ENCODE assay signal across 1 cellular context in the genomic region with DNA sequence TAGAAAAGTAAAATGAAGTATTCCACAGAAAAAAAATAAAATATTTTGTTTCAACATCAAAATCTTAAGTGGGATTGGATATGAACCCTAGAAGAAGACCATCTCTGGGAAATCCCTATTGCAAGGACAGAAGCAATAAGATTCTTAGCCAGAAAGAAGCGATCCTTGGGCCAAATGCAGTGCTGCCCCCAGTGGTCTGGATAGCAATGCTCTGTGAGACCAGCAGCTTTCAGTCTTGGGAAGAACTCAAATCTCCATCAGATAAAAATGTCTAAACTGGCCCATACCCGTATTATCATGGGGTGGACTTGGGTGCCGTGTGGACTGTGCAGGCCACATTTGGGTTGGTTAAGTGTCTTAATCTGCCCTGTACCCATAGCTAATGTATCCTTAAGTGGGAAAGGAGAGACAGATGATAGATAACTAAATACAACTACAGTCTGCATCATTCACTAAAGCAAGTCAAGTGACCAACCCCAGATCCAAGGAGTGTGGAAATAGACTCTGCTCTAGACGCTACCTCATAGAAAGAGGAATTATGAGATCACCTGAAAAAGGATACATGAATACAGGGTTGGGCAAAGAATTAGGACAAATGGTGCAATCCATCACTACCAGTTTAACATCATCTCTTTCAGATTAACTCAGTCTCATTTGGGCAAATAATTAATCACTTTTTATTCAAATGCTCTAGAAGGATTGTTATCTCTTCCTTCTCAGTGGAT.
TF ChIP-seq lines count a peak whose summit lies in the region.

No MANE protein-coding gene starts in this region.

TF ChIP-seq in H1, 55 proteins besides CTCF, POLR2A, EP300 and RAD21 (continued from another document):
- TF ChIP-seq, protein P1, sequence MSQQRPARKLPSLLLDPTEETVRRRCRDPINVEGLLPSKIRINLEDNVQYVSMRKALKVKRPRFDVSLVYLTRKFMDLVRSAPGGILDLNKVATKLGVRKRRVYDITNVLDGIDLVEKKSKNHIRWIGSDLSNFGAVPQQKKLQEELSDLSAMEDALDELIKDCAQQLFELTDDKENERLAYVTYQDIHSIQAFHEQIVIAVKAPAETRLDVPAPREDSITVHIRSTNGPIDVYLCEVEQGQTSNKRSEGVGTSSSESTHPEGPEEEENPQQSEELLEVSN (IDR thresholded peaks at IDR 0.05), result no peak
- TF ChIP-seq BCL11A (IDR thresholded peaks at IDR 0.05; ENCODE audit: low read depth in 2 of 2, low read length in 2 of 2) (no peak), SP2 (IDR thresholded peaks at IDR 0.05; ENCODE audit: low read length) (no peak), CEBPB (IDR thresholded peaks at IDR 0.05; ENCODE audit: low read depth, low read length) (no peak), JUND (IDR thresholded peaks at IDR 0.05; ENCODE audit: low read length) (no peak), JUN (IDR thresholded peaks at IDR 0.05; ENCODE audit: low read depth, low read length) (no peak), KDM4A (IDR thresholded peaks at IDR 0.05; ENCODE audit: low read depth, low read length, severe bottlenecking) (no peak), ASH2L (IDR thresholded peaks at IDR 0.05; ENCODE audit: low read length) (no peak), CHD2 (IDR thresholded peaks at IDR 0.05; ENCODE audit: low read length) (no peak), RBBP5 (IDR thresholded peaks at IDR 0.05; ENCODE audit: borderline replicate concordance, low read depth, low read length) (no peak), SRF (IDR thresholded peaks at IDR 0.05; ENCODE audit: low read depth, low read length) (no peak), EGR1 (IDR thresholded peaks at IDR 0.05; ENCODE audit: borderline replicate concordance, low read depth, low read length) (no peak), MAFK (IDR thresholded peaks at IDR 0.05; ENCODE audit: low read depth, low read length) (no peak)
- TF ChIP-seq, protein P2, sequence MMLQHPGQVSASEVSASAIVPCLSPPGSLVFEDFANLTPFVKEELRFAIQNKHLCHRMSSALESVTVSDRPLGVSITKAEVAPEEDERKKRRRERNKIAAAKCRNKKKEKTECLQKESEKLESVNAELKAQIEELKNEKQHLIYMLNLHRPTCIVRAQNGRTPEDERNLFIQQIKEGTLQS (IDR thresholded peaks at IDR 0.05; ENCODE audit: insufficient read depth, low read depth, low read length), result no peak
